11 cellular contexts compared by ENCODE assay signal in genomic region chr10:15123749-15124184, GRCh38.
DNase-seq lines count a peak whose midpoint lies in the region; ATAC-seq, FAIRE-seq and TF ChIP-seq lines count a peak whose summit lies in the region.
"Had no signal": no experiment of that assay in that cellular context is flagged by ENCODE, and none has a peak within 500 bp of the region (broad histone marks: within the 10 kb centered on the region; RNA-seq: fewer than 3 reads in every experiment).

No MANE protein-coding gene starts in this region.

- ATAC-seq in HG03442 (IDR thresholded peaks at IDR 0.05; ENCODE audit: unreplicated experiment), result no peak
- ATAC-seq: stimulated activated memory B cell treated with anti-CD40 and anti-IgM and Interleukin-4, amounts not matched to agents 10 μg/mL and 1 μg/mL and 100 μg/mL, for 72 hours had no signal

- H3K4me3 ChIP-seq in AG10803 (ENCODE audit: low read length), result no peak overlapping the region

- DNase-seq in AG10803 (ENCODE audit: low read depth) (peak; percentile 60), GM18507 (ENCODE audit: extremely low spot score, insufficient read length, low read depth) (no peak), fibroblast of peridontal ligament (ENCODE audit: extremely low read depth) (peak; percentile 78), NCI-H187 (lab: John Stamatoyannopoulos, UW) (no peak), NCI-H2196 (lab: John Stamatoyannopoulos, UW; ENCODE audit: unreplicated experiment) (no peak), SW 1271 (lab: John Stamatoyannopoulos, UW) (no peak)
- DNase-seq: head of caudate nucleus, small intestine had no signal

- FAIRE-seq in GM18507 (lab: Jason Lieb, UNC), result peak; percentile 51
- FAIRE-seq: small intestine had no signal

- TF ChIP-seq CTCF in AG10803 (conservative IDR thresholded peaks at IDR 0.05; ENCODE audit: low read length) (no peak), VCaP (conservative IDR thresholded peaks at IDR 0.05) (no peak)

- H3K27ac ChIP-seq in VCaP, result peak overlapping the region; percentile 78

Comparison
In these comparisons a context has a peak if more than half of its experiments do, and no peak if none do; other contexts are left out.
1. DNase-seq: peak in AG10803 (single experiment) and fibroblast of peridontal ligament (single experiment); none in GM18507 (single experiment), NCI-H187 (0 of 2), NCI-H2196 (single experiment) and SW 1271 (0 of 2).